9 cellular contexts compared by ENCODE assay signal in the genomic region with DNA sequence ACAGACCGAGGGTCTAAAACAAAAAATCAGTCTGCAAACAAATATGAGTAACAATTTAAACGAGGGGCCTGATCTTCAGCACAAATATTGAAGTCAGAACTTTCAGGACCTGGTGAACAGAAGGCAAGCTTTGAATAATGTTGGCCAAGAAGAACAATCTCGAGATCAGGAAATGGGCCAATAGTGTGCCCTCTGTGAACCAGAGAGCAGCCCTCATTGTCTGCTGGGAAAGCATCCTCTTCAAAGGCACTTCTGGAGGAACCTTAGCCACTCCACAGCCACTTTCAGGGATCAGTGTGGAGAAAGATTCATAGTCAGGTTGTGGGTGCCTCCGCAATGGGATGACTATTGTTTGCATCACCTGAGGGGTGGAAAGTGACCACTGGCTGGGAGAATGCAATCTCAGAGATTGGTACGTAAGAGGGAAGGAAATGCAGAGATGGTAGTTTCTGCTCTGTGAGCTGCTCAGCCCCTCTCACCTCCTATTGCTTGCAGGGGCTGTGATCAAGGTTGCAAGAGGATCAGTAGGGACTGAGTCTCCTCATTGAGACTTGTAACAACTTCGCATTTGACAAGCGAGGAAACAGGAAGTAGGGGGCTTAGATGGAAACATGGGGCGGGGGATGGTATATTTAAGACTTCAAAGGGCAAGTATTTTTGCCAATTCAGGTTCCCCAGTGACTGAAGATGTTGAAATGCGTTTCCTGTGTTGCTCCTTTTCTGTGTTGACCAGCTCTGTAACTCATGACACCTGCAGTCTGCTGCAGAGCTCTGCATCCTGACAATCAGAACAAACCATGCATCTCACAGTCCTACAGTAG. TPM values are rescaled to one million over a fixed set of nuclear protein-coding genes. Genes with fewer than 3 reads are reported as not detected.
A peak's percentile ranks its signal among the peaks of the same experiment; 100 is the strongest.
DNase-seq lines count a peak whose midpoint lies in the region; ATAC-seq and TF ChIP-seq lines count a peak whose summit lies in the region.
"Had no signal": no experiment of that assay in that cellular context is flagged by ENCODE, and none has a peak within 500 bp of the region (broad histone marks: within the 10 kb centered on the region; RNA-seq: fewer than 3 reads in every experiment).

No MANE protein-coding gene starts in this region.

- TF ChIP-seq CTCF in CD4-positive, alpha-beta T cell (IDR thresholded peaks at IDR 0.05) = peak; percentile 20
- TF ChIP-seq CTCF in lower lobe of right lung (IDR thresholded peaks at IDR 0.05) = no peak

- H3K4me1 Mint-ChIP-seq in CD4-positive, alpha-beta T cell (ENCODE audit: low read depth) = peaks cover 24% of the 10 kb centered on the region

- H3K27ac ChIP-seq in CD4-positive, alpha-beta T cell (ENCODE audit: low read depth, low read length) = no peak overlapping the region
- H3K27ac ChIP-seq in lower lobe of right lung = peak overlapping the region; percentile 43

- no peaks in the 10 kb centered on the region for H3K27me3 Mint-ChIP-seq in CD4-positive, alpha-beta T cell

- H3K27ac Mint-ChIP-seq in CD4-positive, alpha-beta T cell = peak overlapping the region; percentile 2

- H3K27me3 ChIP-seq in CD4-positive, alpha-beta T cell (ENCODE audit: control insufficient read depth, insufficient read depth, low read length) = no peaks in the 10 kb centered on the region
- H3K27me3 ChIP-seq in lower lobe of right lung (ENCODE audit: low read depth) = no peaks in the 10 kb centered on the region

- H3K4me1 ChIP-seq in lower lobe of right lung = peaks cover 11% of the 10 kb centered on the region

- ATAC-seq in CD4-positive, alpha-beta T cell (ENCODE audit: poor library complexity) = peak; percentile 61
- ATAC-seq in HG02642 (IDR thresholded peaks at IDR 0.05; ENCODE audit: poor library complexity, unreplicated experiment) (peak; percentile 50), lower lobe of right lung (peak; percentile 32 to 41)

- intact Hi-C loops in CD4-positive, alpha-beta T cell (cut with DNase I, micrococcal nuclease) = no loop called here
- intact Hi-C loops in lower lobe of right lung (cut with DNase I) = no loop called here

- no peaks in the 10 kb centered on the region for H3K36me3 ChIP-seq in lower lobe of right lung

- POLR2A ChIA-PET in CD4-positive, alpha-beta T cell (lab: Charles Lee) = interaction anchor here (1.2 to 2.2 kb wide), 2 partner anchors 28 to 518 kb away, joined by 3 to 19 read pairs; a partner anchor contains a TSS

- no peak overlapping the region for H3K4me3 Mint-ChIP-seq in CD4-positive, alpha-beta T cell

- CTCF ChIA-PET in CD4-positive, alpha-beta T cell (lab: Charles Lee) = no interaction called here

- DNase-seq in CD4-positive, alpha-beta T cell = no peak
- DNase-seq in SKM-1 treated with dmso at 0.1 percent for 144 hours (lab: John Stamatoyannopoulos, UW; ENCODE audit: unreplicated experiment) (peak; percentile 81), lower lobe of right lung (no peak), HPDE6-E6E7 (ENCODE audit: extremely low spot score) (no peak), COLO668 (lab: John Stamatoyannopoulos, UW; ENCODE audit: unreplicated experiment) (no peak), RKO (ENCODE audit: low spot score) (no peak)
- no peak for DNase-seq in activated CD4-positive, CD25-positive, alpha-beta regulatory T cell (lab: John Stamatoyannopoulos, UW)
- DNase-seq: NCI-H446 treated with DMSO at 0.1 percent for 48 hours had no signal

- no peaks in the 10 kb centered on the region for H3K9me3 Mint-ChIP-seq in CD4-positive, alpha-beta T cell

- no peaks in the 10 kb centered on the region for H3K9me3 ChIP-seq in CD4-positive, alpha-beta T cell (ENCODE audit: control insufficient read depth, low read length)
- H3K9me3 ChIP-seq in lower lobe of right lung = no peaks in the 10 kb centered on the region

- no peak overlapping the region for H3K4me3 ChIP-seq in lower lobe of right lung

- no peaks in the 10 kb centered on the region for H3K36me3 Mint-ChIP-seq in CD4-positive, alpha-beta T cell (ENCODE audit: low read depth)

RNA-seq across cellular contexts. Expression of a gene that starts 28.4 kb away (rescaled TPM):
- 100 to 1,000 TPM; 198 to 205 TPM for total RNA-seq in CD4-positive, alpha-beta T cell
- 46.9 TPM for total RNA-seq in lower lobe of right lung

RNA-seq across cellular contexts. Expression of a gene that starts 58.9 kb away (rescaled TPM):
- total RNA-seq in CD4-positive, alpha-beta T cell = 1 to 10 TPM; 1.0 to 1.3 TPM
- 3.0 TPM for total RNA-seq in lower lobe of right lung
